ENCODE assay signal across 17 cellular contexts in genomic region chr1:229048221-229048620, GRCh38.
"Had no signal": no experiment of that assay in that cellular context is flagged by ENCODE, and none has a peak within 500 bp of the region (broad histone marks: within the 10 kb centered on the region; RNA-seq: fewer than 3 reads in every experiment).

No MANE protein-coding gene starts in this region.

- ATAC-seq: effector memory CD8-positive, alpha-beta T cell; stimulated activated effector memory CD8-positive, alpha-beta T cell treated with anti-CD3 and anti-CD28 coated beads, Interleukin-12 subunit alpha, Interleukin-12 subunit beta, amount 100 ng/mL, for 72 hours had no signal

- DNase-seq: cortex of kidney; effector memory CD8-positive, alpha-beta T cell; erythroblast; esophagus squamous epithelium; naive B cell; sigmoid colon; stimulated activated CD4-positive, alpha-beta T cell treated with anti-CD3 and anti-CD28 coated beads, Interleukin-4, amount 100 ng/mL, for 24 hours; stimulated activated naive CD4-positive, alpha-beta T cell treated with Interleukin-2 at 50 U/mL for 16 hours; stomach; tibial artery had no signal

- H2AFZ ChIP-seq: parathyroid adenoma had no signal

- H3K4me1 ChIP-seq: esophagus squamous epithelium, parathyroid adenoma, sigmoid colon, stomach, tibial artery had no signal

- H3K27ac ChIP-seq: esophagus squamous epithelium, neutrophil, parathyroid adenoma, sigmoid colon, stomach, tibial artery had no signal

- H3K79me2 ChIP-seq: parathyroid adenoma had no signal

- H3K9ac ChIP-seq: parathyroid adenoma had no signal

- H3K36me3 ChIP-seq: esophagus squamous epithelium, neutrophil, sigmoid colon, stomach, tibial artery had no signal

- FAIRE-seq: endometrium, frontal cortex, keratinocyte had no signal

- H3K9me3 ChIP-seq: neutrophil, sigmoid colon, stomach, tibial artery had no signal

- H3K27me3 ChIP-seq: neutrophil, sigmoid colon, stomach had no signal

- H3K4me3 ChIP-seq: esophagus squamous epithelium, lung, sigmoid colon, stomach, tibial artery had no signal
